ENCODE assay signal across 22 cellular contexts in genomic region chr19:7963566-7963965, GRCh38. TPM values are rescaled to one million over a fixed set of nuclear protein-coding genes. Genes with fewer than 3 reads are reported as not detected.
"Had no signal": no experiment of that assay in that cellular context is flagged by ENCODE, and none has a peak within 500 bp of the region (broad histone marks: within the 10 kb centered on the region; RNA-seq: fewer than 3 reads in every experiment).

No MANE protein-coding gene starts in this region.

- H3K4me1 ChIP-seq: esophagus squamous epithelium, gastroesophageal sphincter, stomach, transverse colon had no signal

- H3K9me3 ChIP-seq: esophagus squamous epithelium, gastroesophageal sphincter, stomach, thoracic aorta, transverse colon had no signal

- H3K27ac Mint-ChIP-seq: immature natural killer cell, naive B cell had no signal

- H3K4me3 ChIP-seq: coronary artery, dorsolateral prefrontal cortex, esophagus squamous epithelium, gastroesophageal sphincter, stomach, thoracic aorta, transverse colon had no signal

- H3K9me3 Mint-ChIP-seq: immature natural killer cell, naive B cell, nephron had no signal

- H3K27ac ChIP-seq: coronary artery, dorsolateral prefrontal cortex, esophagus squamous epithelium, gastroesophageal sphincter, stomach, thoracic aorta, transverse colon had no signal

- H3K4me1 Mint-ChIP-seq: nephron had no signal

- H3K4me3 Mint-ChIP-seq: immature natural killer cell, naive B cell, nephron had no signal

- H3K27me3 Mint-ChIP-seq: naive B cell had no signal

- H3K27me3 ChIP-seq: dorsolateral prefrontal cortex, esophagus squamous epithelium, gastroesophageal sphincter, stomach, transverse colon had no signal

- DNase-seq: central memory CD4-positive, alpha-beta T cell; dorsolateral prefrontal cortex; effector memory CD4-positive, alpha-beta T cell; esophagus squamous epithelium; foreskin fibroblast; glutamatergic neuron; immature natural killer cell; left colon; mesendoderm; naive B cell; small intestine; stimulated activated CD4-positive, alpha-beta T cell treated with anti-CD3 and anti-CD28 coated beads, Interleukin-12 subunit alpha, Interleukin-12 subunit beta, amount 100 ng/mL, for 4 hours; stimulated activated naive CD4-positive, alpha-beta T cell; stomach; substantia nigra; transverse colon had no signal

RNA-seq across cellular contexts. Expression of gene CTXN1, which starts 37.6 kb away (rescaled TPM):
- polyA plus RNA-seq: immature natural killer cell had no signal

RNA-seq across cellular contexts. Expression of gene TGFBR3L, which starts 48.9 kb away (rescaled TPM):
- total RNA-seq: esophagus squamous epithelium, lung microvascular endothelial cell, omental fat pad, stomach, thoracic aorta had no signal
